Comparison of ENCODE assay signal across 8 cellular contexts in genomic region chr17:2749784-2750181, GRCh38. TPM values are rescaled to one million over a fixed set of nuclear protein-coding genes. Genes with fewer than 3 reads are reported as not detected.
A peak's percentile ranks its signal among the peaks of the same experiment; 100 is the strongest.
DNase-seq lines count a peak whose midpoint lies in the region; ATAC-seq and TF ChIP-seq lines count a peak whose summit lies in the region.

No MANE protein-coding gene starts in this region.

- H3K79me2 ChIP-seq in trophoblast cell (ENCODE audit: control insufficient read depth, insufficient read depth, low read length, poor library complexity): no peaks in the 10 kb centered on the region

- H3K36me3 ChIP-seq in CD8-positive, alpha-beta T cell (ENCODE audit: insufficient read depth, low read length): no peaks in the 10 kb centered on the region
- H3K36me3 ChIP-seq in trophoblast cell (ENCODE audit: control insufficient read depth in 1 of 2, insufficient read depth in 2 of 2, low read length in 2 of 2) (no peaks in the 10 kb centered on the region), transverse colon (no peaks in the 10 kb centered on the region)

- H3K4me3 Mint-ChIP-seq in CD8-positive, alpha-beta T cell: no peak overlapping the region

- no peak overlapping the region for H4K91ac ChIP-seq in trophoblast cell (ENCODE audit: low read depth, low read length)

- no peak overlapping the region for H3K4ac ChIP-seq in trophoblast cell (ENCODE audit: low read depth, low read length)

- no peak overlapping the region for H3K9ac ChIP-seq in trophoblast cell (ENCODE audit: low read length)

- no peaks in the 10 kb centered on the region for H3K79me1 ChIP-seq in trophoblast cell (ENCODE audit: low read length)

- no peak overlapping the region for H3K27ac ChIP-seq in CD8-positive, alpha-beta T cell (ENCODE audit: low read depth, low read length)
- H3K27ac ChIP-seq in trophoblast cell (ENCODE audit: low read depth, low read length) (no peak overlapping the region), transverse colon (no peak overlapping the region)

- H3K18ac ChIP-seq in trophoblast cell (ENCODE audit: low read length): no peak overlapping the region

- H2BK5ac ChIP-seq in trophoblast cell (ENCODE audit: low read depth, low read length, poor library complexity): no peak overlapping the region

- peak; percentile 55 to 82 (median 63) for DNase-seq in CD8-positive, alpha-beta T cell
- DNase-seq in HUDEP-2 (lab: John Stamatoyannopoulos, UW; ENCODE audit: unreplicated experiment in 76 of 76) (peak in 66 of 76 experiments; percentile 5 to 82 (median 54)), Right ventricle myocardium superior (peak; percentile 81), trophoblast cell (peak; percentile 89), transverse colon (peak; percentile 78)
- peak; percentile 62 to 85 for DNase-seq in activated naive CD4-positive, alpha-beta T cell treated with anti-CD3 and anti-CD28 coated beads, Interleukin-2, amount 50 U/mL, for 72 hours (ENCODE audit: low spot score in 2 of 2)

- TF ChIP-seq EP300 in transverse colon (IDR thresholded peaks at IDR 0.05; ENCODE audit: low read depth): no peak

- WGBS in trophoblast cell (ENCODE audit: extremely low coverage, insufficient coverage, insufficient read length): no CpG with 5 or more reads among the region's 35 CpGs
- WGBS in transverse colon (ENCODE audit: low coverage in 1 of 2), 2 donors: 2% methylated on average over 35 of the region's 35 CpGs; no CpG with 5 or more reads in 1 of the 2 donors

- peak overlapping the region; percentile 56 for H3K4me2 ChIP-seq in trophoblast cell (ENCODE audit: low read length)

- intact Hi-C loops in CD8-positive, alpha-beta T cell (cut with DNase I, micrococcal nuclease): loop anchor here (2.0 kb wide), 2 partner anchors 37 to 65 kb away; no protein-coding TSS in a partner anchor
- intact Hi-C loops in Right ventricle myocardium superior (cut with DNase I): no loop called here
- intact Hi-C loops in transverse colon (cut with DNase I; ENCODE audit: low total_unique reads): no loop called here

- H3K27me3 Mint-ChIP-seq in CD8-positive, alpha-beta T cell (ENCODE audit: low read depth): peaks cover 47% of the 10 kb centered on the region

- H3K27me3 ChIP-seq in CD8-positive, alpha-beta T cell (ENCODE audit: insufficient read depth, low read length): peaks cover 7% of the 10 kb centered on the region
- H3K27me3 ChIP-seq in trophoblast cell (ENCODE audit: insufficient read depth, low read length): peaks cover 11% of the 10 kb centered on the region
- peaks cover 71% of the 10 kb centered on the region for H3K27me3 ChIP-seq in transverse colon

- H3K9me3 ChIP-seq in CD8-positive, alpha-beta T cell (ENCODE audit: low read length): no peaks in the 10 kb centered on the region
- H3K9me3 ChIP-seq in trophoblast cell (ENCODE audit: insufficient read depth, low read depth, low read length) (no peaks in the 10 kb centered on the region), transverse colon (no peaks in the 10 kb centered on the region)

- no peak overlapping the region for H3K27ac Mint-ChIP-seq in CD8-positive, alpha-beta T cell
- H3K27ac Mint-ChIP-seq in activated naive CD4-positive, alpha-beta T cell treated with anti-CD3 and anti-CD28 coated beads, Interleukin-2, amount 50 U/mL, for 72 hours: no peak overlapping the region

- H3K4me1 ChIP-seq in CD8-positive, alpha-beta T cell (ENCODE audit: insufficient read depth, low read length): no peaks in the 10 kb centered on the region
- H3K4me1 ChIP-seq in trophoblast cell (ENCODE audit: control insufficient read depth in 1 of 2, insufficient read depth in 2 of 2, low read length in 2 of 2) (peaks cover 3 to 4% of the 10 kb centered on the region in 2 experiments), transverse colon (peaks cover 0 to 12% (median 5%) of the 10 kb centered on the region in 4 donors)

- no peak overlapping the region for H2BK120ac ChIP-seq in trophoblast cell (ENCODE audit: insufficient read depth, low read length, poor library complexity)

- H3K36me3 Mint-ChIP-seq in CD8-positive, alpha-beta T cell: no peaks in the 10 kb centered on the region
- peaks cover 0 to 4% of the 10 kb centered on the region in 2 donors for H3K36me3 Mint-ChIP-seq in activated naive CD4-positive, alpha-beta T cell treated with anti-CD3 and anti-CD28 coated beads, Interleukin-2, amount 50 U/mL, for 72 hours

- CTCF ChIA-PET in CD8-positive, alpha-beta T cell (lab: Charles Lee): no interaction called here

- no peak overlapping the region for H4K8ac ChIP-seq in trophoblast cell (ENCODE audit: low read depth, low read length)

- H3K9me3 Mint-ChIP-seq in CD8-positive, alpha-beta T cell: no peaks in the 10 kb centered on the region
- H3K9me3 Mint-ChIP-seq in activated naive CD4-positive, alpha-beta T cell treated with anti-CD3 and anti-CD28 coated beads, Interleukin-2, amount 50 U/mL, for 72 hours: peaks cover 0 to 3% of the 10 kb centered on the region in 2 donors

- in situ Hi-C loops in transverse colon (cut with MboI; ENCODE audit: low pct_ligation_motif_present in 1 of 4, low pct_unique_long_range_greater_than_20kb in 1 of 4, low sequenced_read_pairs in 3 of 4): no loop called here

- no peak overlapping the region for H2AK5ac ChIP-seq in trophoblast cell (ENCODE audit: low read length)

- no peak for TF ChIP-seq POLR2A in transverse colon (IDR thresholded peaks at IDR 0.05)

- H3K23ac ChIP-seq in trophoblast cell (ENCODE audit: low read length): no peak overlapping the region

- no peak overlapping the region for H3K4me3 ChIP-seq in CD8-positive, alpha-beta T cell (ENCODE audit: low read depth, low read length)
- H3K4me3 ChIP-seq in trophoblast cell (ENCODE audit: low read depth, low read length): no peak overlapping the region
- H3K4me3 ChIP-seq in transverse colon: peak overlapping the region in 2 of 4 donors; percentile 22 to 38

- H2AFZ ChIP-seq in trophoblast cell (ENCODE audit: insufficient read depth, low read length, poor library complexity): no peak overlapping the region

- no peak overlapping the region for H2BK12ac ChIP-seq in trophoblast cell (ENCODE audit: low read length)

- no peak overlapping the region for H4K12ac ChIP-seq in trophoblast cell (ENCODE audit: low read depth, low read length)

- H3K4me1 Mint-ChIP-seq in CD8-positive, alpha-beta T cell (ENCODE audit: low read depth): peaks cover 1% of the 10 kb centered on the region

- H3K14ac ChIP-seq in trophoblast cell (ENCODE audit: low read length): no peak overlapping the region

- POLR2A ChIA-PET in CD8-positive, alpha-beta T cell (lab: Charles Lee): no interaction called here

- peak; percentile 98 for ATAC-seq in CD8-positive, alpha-beta T cell
- ATAC-seq in SK-N-SH treated with all-trans-retinoic acid at 6 μM for 48 hours: peak; percentile 99
- peak; percentile 93 to 97 for ATAC-seq in activated naive CD4-positive, alpha-beta T cell treated with anti-CD3 and anti-CD28 coated beads, Interleukin-2, amount 50 U/mL, for 72 hours
- ATAC-seq in Right ventricle myocardium superior (ENCODE audit: poor library complexity): peak; percentile 98
- no peak for ATAC-seq in HG02938 (IDR thresholded peaks at IDR 0.05; ENCODE audit: unreplicated experiment)

- TF ChIP-seq CTCF in CD8-positive, alpha-beta T cell (IDR thresholded peaks at IDR 0.05): no peak
- no peak for TF ChIP-seq CTCF in transverse colon (IDR thresholded peaks at IDR 0.05)

TF ChIP-seq in SK-N-SH treated with all-trans-retinoic acid at 6 μM for 48 hours, 23 proteins besides CTCF, POLR2A, EP300 and RAD21 (continues in another document):
- TF ChIP-seq SNAI2 (CRISPR knock-in tag; IDR thresholded peaks at IDR 0.05) (peak; percentile 70; the same call in 1 of the 2 replicates), POU6F1 (CRISPR knock-in tag; IDR thresholded peaks at IDR 0.05; ENCODE audit: borderline replicate concordance, low read depth) (no peak), ZNF565 (CRISPR knock-in tag; conservative IDR thresholded peaks at IDR 0.05; ENCODE audit: low read depth) (no peak), ZFP3 (CRISPR knock-in tag; IDR thresholded peaks at IDR 0.05) (peak; percentile 78), CSDC2 (CRISPR knock-in tag; IDR thresholded peaks at IDR 0.05) (0 out of 2 replicates have a peak, but pooled peaks have one; percentile 35), RARB (CRISPR knock-in tag; IDR thresholded peaks at IDR 0.05) (no peak)

RNA-seq across cellular contexts. Expression of gene CCDC92B, which starts 0.3 kb away (rescaled TPM):
- under 1 TPM in 1 of 2 experiments, not detected in 1; 0.08 TPM for total RNA-seq in CD8-positive, alpha-beta T cell
- total RNA-seq in activated naive CD4-positive, alpha-beta T cell treated with anti-CD3 and anti-CD28 coated beads, Interleukin-2, amount 50 U/mL, for 72 hours: under 1 TPM in 1 of 2 donors, not detected in 1; 0.10 TPM
- 0.11 TPM for total RNA-seq in Right ventricle myocardium superior
- polyA plus RNA-seq in trophoblast cell (2013): 0.08 TPM in 2 replicates
- total RNA-seq in transverse colon: under 1 TPM in 3 of 4 donors, not detected in 1; 0.48 to 0.82 (median 0.75) TPM

RNA-seq across cellular contexts. Expression of gene CLUH, which starts 38.2 kb away (rescaled TPM):
- 10 to 100 TPM; 50.8 to 51.1 TPM for total RNA-seq in CD8-positive, alpha-beta T cell
- total RNA-seq in activated naive CD4-positive, alpha-beta T cell treated with anti-CD3 and anti-CD28 coated beads, Interleukin-2, amount 50 U/mL, for 72 hours: 10 to 100 TPM; 56.9 to 93.2 TPM
- total RNA-seq in Right ventricle myocardium superior (175 TPM), transverse colon (1,000 to 10,000 TPM in 1 of 4 donors, 100 to 1,000 TPM in 3; 127 to 1,072 (median 208) TPM)
- polyA plus RNA-seq in trophoblast cell (2013): 28.9 and 29.4 TPM in 2 replicates

RNA-seq across cellular contexts. Expression of gene RAP1GAP2, which starts 46.5 kb away (rescaled TPM):
- total RNA-seq in CD8-positive, alpha-beta T cell: 10 to 100 TPM; 18.9 to 19.9 TPM
- under 1 TPM; 0.29 to 0.50 TPM for total RNA-seq in activated naive CD4-positive, alpha-beta T cell treated with anti-CD3 and anti-CD28 coated beads, Interleukin-2, amount 50 U/mL, for 72 hours
- 46.8 TPM for total RNA-seq in Right ventricle myocardium superior
- polyA plus RNA-seq in trophoblast cell (2013): 9.9 and 11.1 TPM in 2 replicates
- 10 to 100 TPM; 23.0 to 39.6 (median 33.9) TPM for total RNA-seq in transverse colon

Comparison
In these comparisons a context has a peak if more than half of its experiments do, and no peak if none do; other contexts are left out.
1. RNA of gene RAP1GAP2, which starts 46.5 kb away (total RNA-seq): 46.8 TPM in Right ventricle myocardium superior (single experiment), 23.0 to 39.6 TPM in transverse colon and 18.9 to 19.9 TPM in CD8-positive, alpha-beta T cell; 0.29 to 0.50 TPM in activated naive CD4-positive, alpha-beta T cell treated with anti-CD3 and anti-CD28 coated beads, Interleukin-2, amount 50 U/mL, for 72 hours; every median in the first group is over 10 times any median in the second.
2. intact Hi-C loops: an anchor here in CD8-positive, alpha-beta T cell (2.0 kb wide); none called in Right ventricle myocardium superior and transverse colon.
3. Peak in every context shown above with its lines, with median percentiles within 50 percentile points of each other: DNase-seq.